In genomic region chr1:209529233-209529632, GRCh38 we compare ENCODE assay signal across 1 cellular context.
TF ChIP-seq lines count a peak whose summit lies in the region.

No MANE protein-coding gene starts in this region.

TF ChIP-seq in GM12878, 131 proteins besides CTCF, POLR2A, EP300 and RAD21 (continued from another document):
- TF ChIP-seq SP1 (IDR thresholded peaks at IDR 0.05; ENCODE audit: low read depth, low read length) (no peak), SIN3A (IDR thresholded peaks at IDR 0.05; ENCODE audit: low read depth, low read length) (no peak), KLF5 (IDR thresholded peaks at IDR 0.05; ENCODE audit: partially characterized antibody) (no peak), TARDBP (IDR thresholded peaks at IDR 0.05; ENCODE audit: borderline replicate concordance) (no peak), EED (IDR thresholded peaks at IDR 0.05; ENCODE audit: low read depth) (no peak), NR2C2 (IDR thresholded peaks at IDR 0.05; ENCODE audit: borderline replicate concordance, control insufficient read depth, insufficient read length, low read depth) (no peak), HDAC2 (IDR thresholded peaks at IDR 0.05) (no peak), NFIC (IDR thresholded peaks at IDR 0.05; ENCODE audit: low read depth, low read length) (0 out of 2 replicates have a peak, but pooled peaks have one; percentile 33), SREBF1 (IDR thresholded peaks at IDR 0.05; ENCODE audit: low read length) (no peak)
